ENCODE assay signal across 1 cellular context in the genomic region with DNA sequence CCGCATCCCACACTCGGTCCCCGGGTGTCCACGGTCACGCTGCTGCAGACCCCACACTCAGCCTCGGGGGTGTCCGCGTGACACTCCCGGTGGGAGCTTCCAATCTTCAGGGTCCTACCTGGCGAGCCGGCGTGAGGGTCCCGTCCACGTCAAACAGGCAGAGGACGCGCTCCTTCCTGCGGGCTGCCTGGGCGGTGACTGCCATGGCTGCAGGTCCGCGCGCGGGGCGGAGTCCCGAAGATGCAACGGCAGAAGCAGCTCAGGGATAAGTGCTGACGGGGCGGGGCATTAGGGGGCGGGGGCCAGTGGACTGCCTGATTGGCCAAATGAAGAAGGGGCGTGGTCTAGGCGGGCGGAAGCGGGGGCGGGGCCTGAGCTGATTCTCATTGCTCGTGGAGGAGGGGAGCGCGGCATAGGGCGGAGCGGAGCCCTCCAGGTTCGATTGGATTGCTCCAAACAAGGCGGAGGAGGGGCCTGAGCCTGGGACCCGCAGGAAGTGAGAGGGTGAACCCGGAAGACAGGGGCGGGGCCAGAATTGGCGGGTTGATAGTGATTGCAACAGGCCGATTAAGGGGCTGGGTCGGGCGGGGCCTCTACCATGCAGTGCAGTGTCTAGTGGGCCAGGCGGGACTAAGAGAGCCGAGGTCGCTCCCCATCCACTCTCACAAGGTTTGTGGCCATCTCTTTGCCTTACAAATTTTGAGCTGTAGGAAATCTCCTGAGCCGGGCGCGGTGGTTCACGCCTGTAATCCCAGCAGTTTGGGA.
TF ChIP-seq lines count a peak whose summit lies in the region.

TSS of gene PMM1 (minus strand) at position 240 of the 765 bp plus-strand sequence. CDS start at position 205, 35 bp downstream.

TF ChIP-seq in HepG2, 621 proteins besides CTCF, POLR2A, EP300 and RAD21 (continued from another document and continues in another):
- TF ChIP-seq DZIP1 (CRISPR knock-in tag; IDR thresholded peaks at IDR 0.05) (no peak), TCF7L2 (IDR thresholded peaks at IDR 0.05; ENCODE audit: low read depth, low read length) (no peak), MAFF (IDR thresholded peaks at IDR 0.05; ENCODE audit: low read depth, low read length) (peak; percentile 56; the same call in 1 of the 2 replicates), POLR2G (IDR thresholded peaks at IDR 0.05; ENCODE audit: low read depth, low read length) (peak; percentile 90), NR1H2 (CRISPR knock-in tag; IDR thresholded peaks at IDR 0.05; ENCODE audit: borderline replicate concordance, low read depth) (no peak), ZMAT3 (CRISPR knock-in tag; conservative IDR thresholded peaks at IDR 0.05) (0 out of 2 replicates have a peak, but pooled peaks have one; percentile 58), PATZ1 (CRISPR knock-in tag; IDR thresholded peaks at IDR 0.05) (no peak), ETV5 (CRISPR knock-in tag; IDR thresholded peaks at IDR 0.05; ENCODE audit: borderline replicate concordance) (peak; percentile 31; the same call in 1 of the 2 replicates), YEATS2 (CRISPR knock-in tag; IDR thresholded peaks at IDR 0.05; ENCODE audit: borderline replicate concordance) (peak; percentile 21; the same call in 1 of the 2 replicates), ARID3A (IDR thresholded peaks at IDR 0.05; ENCODE audit: low read depth, low read length) (peak; percentile 85; the same call in 1 of the 2 replicates), MIXL1 (CRISPR knock-in tag; IDR thresholded peaks at IDR 0.05) (no peak), DR1 (CRISPR knock-in tag; IDR thresholded peaks at IDR 0.05) (no peak), GABPA (IDR thresholded peaks at IDR 0.05; ENCODE audit: low read depth, low read length) (peak; percentile 69), GABPA (CRISPR knock-in tag; IDR thresholded peaks at IDR 0.05; ENCODE audit: low read depth) (peak; percentile 90), ZBTB7B (CRISPR knock-in tag; IDR thresholded peaks at IDR 0.05) (peak; percentile 45; the same call in 1 of the 2 replicates), SAP130 (CRISPR knock-in tag; IDR thresholded peaks at IDR 0.05; ENCODE audit: low read depth) (peak; percentile 85), BRCA1 (CRISPR knock-in tag; IDR thresholded peaks at IDR 0.05) (no peak), MNT (IDR thresholded peaks at IDR 0.05) (0 out of 2 replicates have a peak, but pooled peaks have one; percentile 19), ZNF562 (CRISPR knock-in tag; IDR thresholded peaks at IDR 0.05; ENCODE audit: borderline replicate concordance) (no peak), RARA (CRISPR knock-in tag; IDR thresholded peaks at IDR 0.05) (peak; percentile 6; the same call in 1 of the 2 replicates), TCF12 (IDR thresholded peaks at IDR 0.05) (no peak), TCF12 (CRISPR knock-in tag; IDR thresholded peaks at IDR 0.05) (peak; percentile 14; the same call in 1 of the 2 replicates), ZNF570 (CRISPR knock-in tag; IDR thresholded peaks at IDR 0.05; ENCODE audit: borderline replicate concordance) (no peak), ZMYM4 (CRISPR knock-in tag; IDR thresholded peaks at IDR 0.05) (peak; percentile 52), KAT2B (IDR thresholded peaks at IDR 0.05; ENCODE audit: borderline replicate concordance, low read depth, low read length) (no peak), ZBTB3 (CRISPR knock-in tag; IDR thresholded peaks at IDR 0.05; ENCODE audit: borderline replicate concordance, low read depth) (no peak), ZNF350 (CRISPR knock-in tag; IDR thresholded peaks at IDR 0.05; ENCODE audit: borderline replicate concordance, low read depth) (0 out of 2 replicates have a peak, but pooled peaks have one; percentile 44), POLR2AphosphoS5 (IDR thresholded peaks at IDR 0.05; ENCODE audit: low read depth, low read length) (peak; percentile 81), ZNF460 (CRISPR knock-in tag; IDR thresholded peaks at IDR 0.05; ENCODE audit: borderline replicate concordance) (no peak), MED8 (CRISPR knock-in tag; IDR thresholded peaks at IDR 0.05; ENCODE audit: insufficient replicate concordance) (peak; percentile 32), ZNF549 (CRISPR knock-in tag; IDR thresholded peaks at IDR 0.05) (no peak), ZNF317 (CRISPR knock-in tag; IDR thresholded peaks at IDR 0.05) (0 out of 2 replicates have a peak, but pooled peaks have one; percentile 24), ZNF18 (CRISPR knock-in tag; IDR thresholded peaks at IDR 0.05; ENCODE audit: insufficient replicate concordance) (no peak), ZBED4 (CRISPR knock-in tag; IDR thresholded peaks at IDR 0.05; ENCODE audit: borderline replicate concordance) (no peak; the same call in none of the 2 replicates), HNRNPK (IDR thresholded peaks at IDR 0.05; ENCODE audit: low read depth, low read length, poor library complexity, severe bottlenecking) (peak; percentile 35)
- TF ChIP-seq, protein P1, sequence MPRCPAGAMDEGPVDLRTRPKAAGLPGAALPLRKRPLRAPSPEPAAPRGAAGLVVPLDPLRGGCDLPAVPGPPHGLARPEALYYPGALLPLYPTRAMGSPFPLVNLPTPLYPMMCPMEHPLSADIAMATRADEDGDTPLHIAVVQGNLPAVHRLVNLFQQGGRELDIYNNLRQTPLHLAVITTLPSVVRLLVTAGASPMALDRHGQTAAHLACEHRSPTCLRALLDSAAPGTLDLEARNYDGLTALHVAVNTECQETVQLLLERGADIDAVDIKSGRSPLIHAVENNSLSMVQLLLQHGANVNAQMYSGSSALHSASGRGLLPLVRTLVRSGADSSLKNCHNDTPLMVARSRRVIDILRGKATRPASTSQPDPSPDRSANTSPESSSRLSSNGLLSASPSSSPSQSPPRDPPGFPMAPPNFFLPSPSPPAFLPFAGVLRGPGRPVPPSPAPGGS (CRISPR knock-in tag; IDR thresholded peaks at IDR 0.05): 0 out of 2 replicates have a peak, but pooled peaks have one; percentile 22
- TF ChIP-seq, protein P2, sequence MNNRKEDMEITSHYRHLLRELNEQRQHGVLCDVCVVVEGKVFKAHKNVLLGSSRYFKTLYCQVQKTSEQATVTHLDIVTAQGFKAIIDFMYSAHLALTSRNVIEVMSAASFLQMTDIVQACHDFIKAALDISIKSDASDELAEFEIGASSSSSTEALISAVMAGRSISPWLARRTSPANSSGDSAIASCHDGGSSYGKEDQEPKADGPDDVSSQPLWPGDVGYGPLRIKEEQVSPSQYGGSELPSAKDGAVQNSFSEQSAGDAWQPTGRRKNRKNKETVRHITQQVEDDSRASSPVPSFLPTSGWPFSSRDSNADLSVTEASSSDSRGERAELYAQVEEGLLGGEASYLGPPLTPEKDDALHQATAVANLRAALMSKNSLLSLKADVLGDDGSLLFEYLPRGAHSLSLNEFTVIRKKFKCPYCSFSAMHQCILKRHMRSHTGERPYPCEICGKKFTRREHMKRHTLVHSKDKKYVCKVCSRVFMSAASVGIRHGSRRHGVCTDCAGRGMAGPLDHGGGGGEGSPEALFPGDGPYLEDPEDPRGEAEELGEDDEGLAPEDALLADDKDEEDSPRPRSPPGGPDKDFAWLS (CRISPR knock-in tag; IDR thresholded peaks at IDR 0.05; ENCODE audit: borderline replicate concordance): no peak
- TF ChIP-seq, protein P3, sequence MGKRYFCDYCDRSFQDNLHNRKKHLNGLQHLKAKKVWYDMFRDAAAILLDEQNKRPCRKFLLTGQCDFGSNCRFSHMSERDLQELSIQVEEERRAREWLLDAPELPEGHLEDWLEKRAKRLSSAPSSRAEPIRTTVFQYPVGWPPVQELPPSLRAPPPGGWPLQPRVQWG (CRISPR knock-in tag; IDR thresholded peaks at IDR 0.05; ENCODE audit: borderline replicate concordance, low read depth): no peak
